ENCODE assay signal across 13 cellular contexts in the genomic region with DNA sequence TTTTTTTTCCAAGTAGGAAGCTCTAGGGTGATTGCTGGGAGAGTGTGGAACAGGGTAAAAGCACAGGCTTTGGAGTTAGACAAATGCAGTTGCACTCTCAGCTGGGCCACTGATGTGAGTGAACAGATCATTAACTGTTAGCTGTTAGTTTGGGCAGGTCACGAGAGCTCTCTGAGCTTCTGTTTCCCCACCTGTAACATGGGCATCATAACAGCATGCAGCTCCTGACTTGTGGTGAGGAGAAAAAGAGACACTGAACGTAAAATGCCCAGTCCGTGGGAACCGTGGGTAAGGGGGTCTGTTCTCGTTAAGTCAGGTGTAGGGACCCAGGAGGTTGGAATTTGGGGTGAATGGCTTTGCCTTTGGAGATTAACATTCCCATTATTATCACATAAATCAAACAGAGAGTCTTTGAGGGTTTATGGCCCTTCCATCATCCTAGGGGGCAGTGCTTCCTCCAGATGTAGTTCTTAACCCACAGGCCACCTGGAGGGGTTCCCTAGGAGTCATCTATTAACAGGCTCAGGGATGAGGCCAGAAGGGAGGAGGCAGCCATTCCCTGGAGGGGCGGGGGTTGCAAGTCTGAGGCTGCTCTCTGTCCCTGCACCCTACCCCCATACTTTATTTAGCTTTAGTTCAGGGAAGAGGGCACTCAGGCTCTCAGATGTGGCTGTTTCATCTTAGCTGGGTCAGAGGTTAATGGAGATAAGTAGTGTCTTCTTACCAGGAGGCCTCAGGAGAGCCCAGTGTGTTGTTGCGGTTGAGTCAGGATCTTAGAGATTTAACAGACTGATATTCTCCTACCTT.
DNase-seq lines count a peak whose midpoint lies in the region; ATAC-seq and TF ChIP-seq lines count a peak whose summit lies in the region.
"Had no signal": no experiment of that assay in that cellular context is flagged by ENCODE, and none has a peak within 500 bp of the region (broad histone marks: within the 10 kb centered on the region; RNA-seq: fewer than 3 reads in every experiment).

No MANE protein-coding gene starts in this region.

- ATAC-seq in left colon = peak; percentile 5
- ATAC-seq: gastrocnemius medialis had no signal

- CTCF ChIA-PET in activated naive CD4-positive, alpha-beta T cell treated with anti-CD3 and anti-CD28 coated beads for 36 hours (lab: Charles Lee) = interaction anchor here (0.9 to 1.2 kb wide), 2 partner anchors 13 to 201 kb away, joined by 3 read pairs; no protein-coding TSS in a partner anchor

- no peak for TF ChIP-seq CTCF in HFFc6 (IDR thresholded peaks at IDR 0.05)

- no peak overlapping the region for H3K27ac Mint-ChIP-seq in HFFc6
- H3K27ac Mint-ChIP-seq in activated naive CD4-positive, alpha-beta T cell treated with anti-CD3 and anti-CD28 coated beads for 36 hours = no peak overlapping the region

- peaks cover 15% of the 10 kb centered on the region for H3K27me3 Mint-ChIP-seq in HFFc6 (ENCODE audit: insufficient read depth)
- no peaks in the 10 kb centered on the region for H3K27me3 Mint-ChIP-seq in activated naive CD4-positive, alpha-beta T cell treated with anti-CD3 and anti-CD28 coated beads for 36 hours (ENCODE audit: low read depth)

- H3K4me1 Mint-ChIP-seq in HFFc6 (ENCODE audit: low read depth) = no peaks in the 10 kb centered on the region
- H3K4me1 Mint-ChIP-seq in activated naive CD4-positive, alpha-beta T cell treated with anti-CD3 and anti-CD28 coated beads for 36 hours (ENCODE audit: low read depth) = no peaks in the 10 kb centered on the region

- no peaks in the 10 kb centered on the region for H3K36me3 Mint-ChIP-seq in HFFc6 (ENCODE audit: low read depth)
- H3K36me3 Mint-ChIP-seq in activated naive CD4-positive, alpha-beta T cell treated with anti-CD3 and anti-CD28 coated beads for 36 hours (ENCODE audit: low read depth) = no peaks in the 10 kb centered on the region

- no peaks in the 10 kb centered on the region for H3K9me3 Mint-ChIP-seq in HFFc6
- H3K9me3 Mint-ChIP-seq in activated naive CD4-positive, alpha-beta T cell treated with anti-CD3 and anti-CD28 coated beads for 36 hours = no peaks in the 10 kb centered on the region

- H3K4me3 Mint-ChIP-seq in HFFc6 = no peak overlapping the region
- no peak overlapping the region for H3K4me3 Mint-ChIP-seq in activated naive CD4-positive, alpha-beta T cell treated with anti-CD3 and anti-CD28 coated beads for 36 hours

- peak; percentile 93 for DNase-seq in ELF-1 (ENCODE audit: low read depth, low spot score)
- DNase-seq in M059J (ENCODE audit: low read depth) = peak; percentile 88
- peak; percentile 74 for DNase-seq in T1000 (lab: John Stamatoyannopoulos, UW)
- no peak for DNase-seq in left colon
- no peak for DNase-seq in GOT3 (lab: John Stamatoyannopoulos, UW)
- no peak for DNase-seq in HFFc6
- no peak for DNase-seq in NAMALWA (ENCODE audit: low spot score)
- no peak for DNase-seq in activated naive CD4-positive, alpha-beta T cell treated with anti-CD3 and anti-CD28 coated beads for 36 hours
- DNase-seq: AML-193; DMS79 treated with DMSO at 0.1 percent for 48 hours; effector CD4-positive, alpha-beta T cell; gastrocnemius medialis; stomach had no signal

- intact Hi-C loops in left colon (cut with DNase I, micrococcal nuclease) = no loop called here
- intact Hi-C loops in activated naive CD4-positive, alpha-beta T cell treated with anti-CD3 and anti-CD28 coated beads for 36 hours (cut with micrococcal nuclease) = loop anchor here (1.0 kb wide), 1 partner anchor 30 kb away; no protein-coding TSS in a partner anchor

Comparison
In these comparisons a context has a peak if more than half of its experiments do, and no peak if none do; other contexts are left out.
1. DNase-seq: peak in ELF-1 (single experiment), M059J (single experiment) and T1000 (single experiment); none in left colon (0 of 2), GOT3 (single experiment), HFFc6 (single experiment), NAMALWA (single experiment) and activated naive CD4-positive, alpha-beta T cell treated with anti-CD3 and anti-CD28 coated beads for 36 hours (single experiment).